ENCODE assay signal across 1 cellular context in the genomic region with DNA sequence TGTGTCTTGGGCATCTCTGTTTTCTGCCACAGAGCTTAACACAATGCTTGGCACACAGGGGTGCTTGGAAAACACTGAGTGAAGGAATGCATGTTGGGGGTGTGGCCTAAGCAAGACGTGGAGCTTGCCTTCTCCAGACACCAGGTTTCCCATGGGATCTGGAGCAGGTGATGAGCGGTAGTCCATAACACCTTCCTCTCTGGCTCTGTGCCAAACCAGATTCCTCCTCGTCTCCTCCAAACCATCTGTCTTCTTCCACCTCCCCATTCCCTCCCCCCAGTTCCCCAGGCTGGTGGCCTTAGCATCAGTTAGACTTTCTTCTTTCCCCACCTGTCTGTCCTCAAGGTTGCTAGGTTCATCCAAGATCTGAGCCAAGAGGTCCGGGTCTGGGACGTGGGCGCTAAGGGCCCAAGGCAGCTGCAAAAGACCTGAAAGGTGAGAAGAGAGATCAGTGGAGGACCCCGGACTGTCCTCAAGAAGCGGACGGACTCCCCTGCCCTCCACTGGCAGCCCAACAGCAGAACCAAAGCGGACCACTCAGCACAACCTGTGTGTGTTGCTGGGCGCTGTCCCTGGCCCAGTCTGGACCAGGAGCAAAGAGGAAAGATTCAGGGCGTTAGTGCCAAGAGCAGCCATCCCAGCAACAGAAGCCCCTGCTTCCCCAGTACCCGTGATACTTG.
TF ChIP-seq lines count a peak whose summit lies in the region.

No MANE protein-coding gene starts in this region.

TF ChIP-seq in WTC11, 78 proteins besides CTCF, POLR2A, EP300 and RAD21 (continued from another document):
- TF ChIP-seq, protein P1, sequence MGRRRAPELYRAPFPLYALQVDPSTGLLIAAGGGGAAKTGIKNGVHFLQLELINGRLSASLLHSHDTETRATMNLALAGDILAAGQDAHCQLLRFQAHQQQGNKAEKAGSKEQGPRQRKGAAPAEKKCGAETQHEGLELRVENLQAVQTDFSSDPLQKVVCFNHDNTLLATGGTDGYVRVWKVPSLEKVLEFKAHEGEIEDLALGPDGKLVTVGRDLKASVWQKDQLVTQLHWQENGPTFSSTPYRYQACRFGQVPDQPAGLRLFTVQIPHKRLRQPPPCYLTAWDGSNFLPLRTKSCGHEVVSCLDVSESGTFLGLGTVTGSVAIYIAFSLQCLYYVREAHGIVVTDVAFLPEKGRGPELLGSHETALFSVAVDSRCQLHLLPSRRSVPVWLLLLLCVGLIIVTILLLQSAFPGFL (CRISPR knock-in tag; IDR thresholded peaks at IDR 0.05; ENCODE audit: borderline replicate concordance): no peak
- TF ChIP-seq CREB1 (CRISPR knock-in tag; IDR thresholded peaks at IDR 0.05): no peak
